Comparison of ENCODE assay signal across 9 cellular contexts in genomic region chr12:96516472-96517417, GRCh38. TPM values are rescaled to one million over a fixed set of nuclear protein-coding genes. Genes with fewer than 3 reads are reported as not detected.
A peak's percentile ranks its signal among the peaks of the same experiment; 100 is the strongest.
DNase-seq lines count a peak whose midpoint lies in the region; ATAC-seq, FAIRE-seq and TF ChIP-seq lines count a peak whose summit lies in the region.
"Had no signal": no experiment of that assay in that cellular context is flagged by ENCODE, and none has a peak within 500 bp of the region (broad histone marks: within the 10 kb centered on the region; RNA-seq: fewer than 3 reads in every experiment).

No MANE protein-coding gene starts in this region.

- TF ChIP-seq POLR2A in vagina (IDR thresholded peaks at IDR 0.05): no peak

- H3K9me3 Mint-ChIP-seq in activated naive CD4-positive, alpha-beta T cell treated with anti-CD3 and anti-CD28 coated beads, Interleukin-2, amount 10 ng/mL, durations not matched to agents 7 days and 5 days: no peaks in the 10 kb centered on the region

- no peak overlapping the region for H3K27ac ChIP-seq in vagina
- H3K27ac ChIP-seq: skin epidermis had no signal

- peaks cover 18% of the 10 kb centered on the region for H3K4me1 Mint-ChIP-seq in activated naive CD4-positive, alpha-beta T cell treated with anti-CD3 and anti-CD28 coated beads, Interleukin-2, amount 10 ng/mL, durations not matched to agents 7 days and 5 days

- DNase-seq in Kasumi-1 (lab: John Stamatoyannopoulos, UW) (peak; percentile 58 to 61), SK-N-DZ (ENCODE audit: low spot score) (peak; percentile 34), glomerular endothelial cell (ENCODE audit: extremely low read depth, low read depth, low spot score) (peak; percentile 76), posterior vena cava (ENCODE audit: low spot score) (peak; percentile 92), vagina (ENCODE audit: extremely low spot score in 2 of 2) (no peak)
- DNase-seq in activated naive CD4-positive, alpha-beta T cell treated with anti-CD3 and anti-CD28 coated beads, Interleukin-2, amount 10 ng/mL, durations not matched to agents 7 days and 5 days: peak; percentile 94

- FAIRE-seq in G401.6 (lab: Jason Lieb, UNC): peak; percentile 97

- peak overlapping the region; percentile 67 for H3K27ac Mint-ChIP-seq in activated naive CD4-positive, alpha-beta T cell treated with anti-CD3 and anti-CD28 coated beads, Interleukin-2, amount 10 ng/mL, durations not matched to agents 7 days and 5 days

- H3K9me3 ChIP-seq in vagina: no peaks in the 10 kb centered on the region

- H3K36me3 ChIP-seq in vagina: no peaks in the 10 kb centered on the region

- no peaks in the 10 kb centered on the region for H3K4me1 ChIP-seq in vagina

- H3K36me3 Mint-ChIP-seq in activated naive CD4-positive, alpha-beta T cell treated with anti-CD3 and anti-CD28 coated beads, Interleukin-2, amount 10 ng/mL, durations not matched to agents 7 days and 5 days: no peaks in the 10 kb centered on the region

- peak; percentile 45 to 83 (median 80) for TF ChIP-seq CTCF in vagina (IDR thresholded peaks at IDR 0.05)

- CTCF ChIA-PET in activated naive CD4-positive, alpha-beta T cell treated with anti-CD3 and anti-CD28 coated beads, Interleukin-2, amount 10 ng/mL, durations not matched to agents 7 days and 5 days (lab: Charles Lee): interaction anchor here (0.7 to 6.2 kb wide), 42 partner anchors 9 to 1117 kb away, joined by 3 to 70 read pairs (median 4); partner anchors contain the start of genes CDK17, CFAP54, LTA4H and USP44

- H3K27me3 ChIP-seq in vagina: no peaks in the 10 kb centered on the region

- no peak overlapping the region for H3K4me3 ChIP-seq in vagina
- H3K4me3 ChIP-seq: skin epidermis had no signal

- intact Hi-C loops in posterior vena cava (cut with DNase I) (loop anchor here (10.0 kb wide), 3 partner anchors 292 to 452 kb away; no protein-coding TSS in a partner anchor), vagina (cut with DNase I) (no loop called here)

- ATAC-seq in GM21786 (IDR thresholded peaks at IDR 0.05; ENCODE audit: unreplicated experiment): peak; percentile 68

- H3K4me3 Mint-ChIP-seq in activated naive CD4-positive, alpha-beta T cell treated with anti-CD3 and anti-CD28 coated beads, Interleukin-2, amount 10 ng/mL, durations not matched to agents 7 days and 5 days: peak overlapping the region; percentile 15

- H3K27me3 Mint-ChIP-seq in activated naive CD4-positive, alpha-beta T cell treated with anti-CD3 and anti-CD28 coated beads, Interleukin-2, amount 10 ng/mL, durations not matched to agents 7 days and 5 days: no peaks in the 10 kb centered on the region

RNA-seq across cellular contexts. Expression of gene CFAP54, which starts 27.4 kb away (rescaled TPM):
- not detected in 2 replicates for polyA plus RNA-seq in SK-N-DZ (2014; cell fraction: cytosol; rRNA removed)
- not detected in 2 replicates for polyA plus RNA-seq in SK-N-DZ (2014; cell fraction: nucleus; rRNA removed)
- total RNA-seq in glomerular endothelial cell (7.5 and 11.7 TPM in 2 replicates), posterior vena cava (1 to 10 TPM in 1 of 2 donors, under 1 TPM in 1; 0.90 to 1.2 TPM), vagina (1.7 TPM)

Comparison
In these comparisons a context has a peak if more than half of its experiments do, and no peak if none do; other contexts are left out.
1. DNase-seq: peak in Kasumi-1 (2 of 2), SK-N-DZ (single experiment), activated naive CD4-positive, alpha-beta T cell treated with anti-CD3 and anti-CD28 coated beads, Interleukin-2, amount 10 ng/mL, durations not matched to agents 7 days and 5 days (single experiment), glomerular endothelial cell (single experiment) and posterior vena cava (single experiment); none in vagina (0 of 2).